ENCODE assay signal across 8 cellular contexts in genomic region chr3:188954590-188955208, GRCh38.
DNase-seq lines count a peak whose midpoint lies in the region; TF ChIP-seq lines count a peak whose summit lies in the region.

No MANE protein-coding gene starts in this region.

- H4K20me1 ChIP-seq in Loucy (ENCODE audit: insufficient read depth, low read length, poor library complexity, severe bottlenecking), result no peaks in the 10 kb centered on the region

- H3K4me1 ChIP-seq in Loucy (ENCODE audit: insufficient read depth, low read length, poor library complexity, severe bottlenecking), result peaks cover 7% of the 10 kb centered on the region
- H3K4me1 ChIP-seq in thyroid gland, result peaks cover 7 to 27% of the 10 kb centered on the region in 2 donors

- intact Hi-C loops in activated T-helper 2 cell treated with anti-CD3 and anti-CD28 coated beads, Interferon-gamma antibody, Interleukin-2, Interleukin-4, amounts not matched to agents 10 μg/mL and 5 μg/mL and 100 μg/mL, durations not matched to agents 14 hours and 24 hours and 36 hours (cut with micrococcal nuclease), result loop anchor here (1.0 to 10.0 kb wide), 12 partner anchors 123 to 1216 kb away; partner anchors contain the start of gene LPP
- intact Hi-C loops in thyroid gland (cut with DNase I), result loop anchor here (5.0 kb wide), 1 partner anchor 1212 kb away; no protein-coding TSS in a partner anchor

- no peaks in the 10 kb centered on the region for H3F3A ChIP-seq in Loucy (ENCODE audit: low read depth)

- no peaks in the 10 kb centered on the region for H3K36me3 ChIP-seq in Loucy (ENCODE audit: insufficient read depth, low read length)
- no peaks in the 10 kb centered on the region for H3K36me3 ChIP-seq in thyroid gland

- peaks cover 32% of the 10 kb centered on the region for H3K4me1 Mint-ChIP-seq in activated T-helper 2 cell treated with anti-CD3 and anti-CD28 coated beads, Interferon-gamma antibody, Interleukin-2, Interleukin-4, amounts not matched to agents 10 μg/mL and 5 μg/mL and 100 μg/mL, durations not matched to agents 14 hours and 24 hours and 36 hours (ENCODE audit: low read depth)
- H3K4me1 Mint-ChIP-seq in osteocyte (ENCODE audit: unreplicated experiment), result peaks cover 34% of the 10 kb centered on the region

- no peaks in the 10 kb centered on the region for H3K36me3 Mint-ChIP-seq in activated T-helper 2 cell treated with anti-CD3 and anti-CD28 coated beads, Interferon-gamma antibody, Interleukin-2, Interleukin-4, amounts not matched to agents 10 μg/mL and 5 μg/mL and 100 μg/mL, durations not matched to agents 14 hours and 24 hours and 36 hours (ENCODE audit: low read depth)
- no peaks in the 10 kb centered on the region for H3K36me3 Mint-ChIP-seq in osteocyte (ENCODE audit: unreplicated experiment)

- H3K27ac ChIP-seq in RWPE1 (no peak overlapping the region), thyroid gland (no peak overlapping the region)

- TF ChIP-seq CTCF in Loucy (conservative IDR thresholded peaks at IDR 0.05; ENCODE audit: low read length), result peak; percentile 98
- peak; percentile 81 for TF ChIP-seq CTCF in RWPE1 (conservative IDR thresholded peaks at IDR 0.05; ENCODE audit: low read depth)
- TF ChIP-seq CTCF in osteocyte (IDR thresholded peaks at IDR 0.05), result peak; percentile 98
- TF ChIP-seq CTCF in thyroid gland (IDR thresholded peaks at IDR 0.05), result peak; percentile 76 to 98 (median 94)

- H3K9me2 ChIP-seq in Loucy (replicated peaks; ENCODE audit: low read depth, low read length), result no peaks in the 10 kb centered on the region

- H3K27me3 ChIP-seq in Loucy (ENCODE audit: insufficient read depth, low read length, poor library complexity, severe bottlenecking) (no peaks in the 10 kb centered on the region), thyroid gland (no peaks in the 10 kb centered on the region)

- no peak for TF ChIP-seq POLR2A in thyroid gland (IDR thresholded peaks at IDR 0.05)

- H3K9me3 ChIP-seq in Loucy (ENCODE audit: insufficient read depth, low read depth, low read length) (no peaks in the 10 kb centered on the region), thyroid gland (no peaks in the 10 kb centered on the region)

- H3K4me3 Mint-ChIP-seq in activated T-helper 2 cell treated with anti-CD3 and anti-CD28 coated beads, Interferon-gamma antibody, Interleukin-2, Interleukin-4, amounts not matched to agents 10 μg/mL and 5 μg/mL and 100 μg/mL, durations not matched to agents 14 hours and 24 hours and 36 hours (ENCODE audit: low read depth), result no peak overlapping the region
- H3K4me3 Mint-ChIP-seq in osteocyte (ENCODE audit: unreplicated experiment), result no peak overlapping the region

- peak overlapping the region; percentile 52; the same call in 1 of the 2 replicates for H2AFZ ChIP-seq in Loucy (ENCODE audit: low read length)

- peak; percentile 47 for DNase-seq in NK-92 treated with Interleukin-12 subunit alpha and Interleukin-12 subunit beta, amount 100 ng/mL, for 24 hours (lab: John Stamatoyannopoulos, UW)
- DNase-seq in NK-92 (lab: John Stamatoyannopoulos, UW; ENCODE audit: unreplicated experiment), result no peak
- DNase-seq in RWPE1 (ENCODE audit: low spot score), result peak; percentile 81
- DNase-seq in activated T-helper 2 cell treated with anti-CD3 and anti-CD28 coated beads, Interferon-gamma antibody, Interleukin-2, Interleukin-4, amounts not matched to agents 10 μg/mL and 5 μg/mL and 100 μg/mL, durations not matched to agents 14 hours and 24 hours and 36 hours (ENCODE audit: low spot score), result peak; percentile 60
- peak; percentile 78 for DNase-seq in foreskin melanocyte
- DNase-seq in osteocyte (ENCODE audit: extremely low spot score, unreplicated experiment), result peak; percentile 94
- DNase-seq in thyroid gland, result peak; percentile 82 to 92

- H3K4me2 ChIP-seq in Loucy (ENCODE audit: low read depth, low read length, poor library complexity, severe bottlenecking), result no peak overlapping the region

- CTCF ChIA-PET in RWPE1 (lab: Yijun Ruan, JAX), result interaction anchor here (0.6 to 6.0 kb wide), 17 partner anchors 76 to 1240 kb away, joined by 3 to 87 read pairs (median 3); partner anchors contain the start of gene BCL6

- H3K4me3 ChIP-seq in Loucy (ENCODE audit: low read length, poor library complexity, severe bottlenecking) (no peak overlapping the region), thyroid gland (replicated peaks in 1 of 3) (no peak overlapping the region)

- H3K79me2 ChIP-seq in Loucy (ENCODE audit: insufficient read depth, low read length), result no peaks in the 10 kb centered on the region

- H3K27ac Mint-ChIP-seq in activated T-helper 2 cell treated with anti-CD3 and anti-CD28 coated beads, Interferon-gamma antibody, Interleukin-2, Interleukin-4, amounts not matched to agents 10 μg/mL and 5 μg/mL and 100 μg/mL, durations not matched to agents 14 hours and 24 hours and 36 hours, result no peak overlapping the region
- no peak overlapping the region for H3K27ac Mint-ChIP-seq in osteocyte (ENCODE audit: unreplicated experiment)

- peaks cover 3% of the 10 kb centered on the region for H3K27me3 Mint-ChIP-seq in activated T-helper 2 cell treated with anti-CD3 and anti-CD28 coated beads, Interferon-gamma antibody, Interleukin-2, Interleukin-4, amounts not matched to agents 10 μg/mL and 5 μg/mL and 100 μg/mL, durations not matched to agents 14 hours and 24 hours and 36 hours (ENCODE audit: low read depth)
- no peaks in the 10 kb centered on the region for H3K27me3 Mint-ChIP-seq in osteocyte (ENCODE audit: unreplicated experiment)

- no peaks in the 10 kb centered on the region for H3K9me3 Mint-ChIP-seq in activated T-helper 2 cell treated with anti-CD3 and anti-CD28 coated beads, Interferon-gamma antibody, Interleukin-2, Interleukin-4, amounts not matched to agents 10 μg/mL and 5 μg/mL and 100 μg/mL, durations not matched to agents 14 hours and 24 hours and 36 hours
- H3K9me3 Mint-ChIP-seq in osteocyte (ENCODE audit: unreplicated experiment), result no peaks in the 10 kb centered on the region

- POLR2A ChIA-PET in RWPE1 (lab: Yijun Ruan, JAX; ENCODE audit: low non-redundant PET), result no interaction called here

- no peak overlapping the region for H3K9ac ChIP-seq in Loucy (ENCODE audit: low read depth, low read length, poor library complexity, severe bottlenecking)

- WGBS in thyroid gland, 2 donors, result 8 to 10% methylated on average over 3 of the region's 3 CpGs
